ENCODE assay signal across 9 cellular contexts in genomic region chr1:205284420-205285144, GRCh38. TPM values are rescaled to one million over a fixed set of nuclear protein-coding genes. Genes with fewer than 3 reads are reported as not detected.
DNase-seq lines count a peak whose midpoint lies in the region; ATAC-seq and TF ChIP-seq lines count a peak whose summit lies in the region.
"Had no signal": no experiment of that assay in that cellular context is flagged by ENCODE, and none has a peak within 500 bp of the region (broad histone marks: within the 10 kb centered on the region; RNA-seq: fewer than 3 reads in every experiment).

No MANE protein-coding gene starts in this region.

- H3K79me2 ChIP-seq in DND-41 (ENCODE audit: insufficient read depth, low read length), result no peaks in the 10 kb centered on the region

- ATAC-seq in DND-41 (ENCODE audit: insufficient read depth, low read depth) (peak; percentile 80), left cardiac atrium (peak; percentile 91 to 96), psoas muscle (peak; percentile 99), upper lobe of right lung (peak; percentile 93), HG03571 (IDR thresholded peaks at IDR 0.05; ENCODE audit: unreplicated experiment) (no peak)

- H2AFZ ChIP-seq in DND-41 (ENCODE audit: low read depth, low read length), result no peak overlapping the region

- peaks cover 42% of the 10 kb centered on the region for H4K20me1 ChIP-seq in DND-41 (ENCODE audit: insufficient read depth, low read length)

- H3K4me1 ChIP-seq in DND-41 (ENCODE audit: insufficient read depth, low read length), result peaks cover 50% of the 10 kb centered on the region
- peaks cover 19% of the 10 kb centered on the region for H3K4me1 ChIP-seq in psoas muscle
- peaks cover 44% of the 10 kb centered on the region for H3K4me1 ChIP-seq in upper lobe of right lung

- WGBS in psoas muscle, 3 donors, result 75% methylated on average over 7 of the region's 7 CpGs

- DNase-seq in DND-41 (peak; percentile 92), NB4 (ENCODE audit: low read depth) (peak; percentile 99), T follicular helper cell (ENCODE audit: low read depth) (peak; percentile 88), amniotic stem cell (lab: John Stamatoyannopoulos, UW) (peak; percentile 77), left cardiac atrium (peak; percentile 87), psoas muscle (peak; percentile 91 to 95), upper lobe of right lung (peak; percentile 92)

- intact Hi-C loops in left cardiac atrium (cut with DNase I) (no loop called here), psoas muscle (cut with DNase I) (no loop called here), upper lobe of right lung (cut with DNase I) (no loop called here)

- H3K36me3 ChIP-seq in DND-41 (ENCODE audit: insufficient read depth, low read length) (no peaks in the 10 kb centered on the region), psoas muscle (ENCODE audit: insufficient read depth in 1 of 2, low read depth in 1 of 2) (no peaks in the 10 kb centered on the region), upper lobe of right lung (no peaks in the 10 kb centered on the region)

- TF ChIP-seq POLR2A in NB4 (IDR thresholded peaks at IDR 0.05; ENCODE audit: extremely low read depth, insufficient read length), result no peak

- H3K27ac ChIP-seq in DND-41 (ENCODE audit: low read length) (peak overlapping the region; percentile 6; the same call in 1 of the 2 replicates), psoas muscle (peak overlapping the region; percentile 72), upper lobe of right lung (peak overlapping the region; percentile 62)
- H3K27ac ChIP-seq: VCaP had no signal

- TF ChIP-seq CTCF in DND-41 (IDR thresholded peaks at IDR 0.05; ENCODE audit: borderline replicate concordance, extremely low read depth, low read length, poor library complexity, severe bottlenecking) (peak; percentile 13), NB4 (IDR thresholded peaks at IDR 0.05; ENCODE audit: low read depth, low read length) (no peak), psoas muscle (IDR thresholded peaks at IDR 0.05) (no peak), upper lobe of right lung (IDR thresholded peaks at IDR 0.05) (peak; percentile 15)

- H3K4me2 ChIP-seq in DND-41 (ENCODE audit: insufficient read depth, low read length), result peak overlapping the region; percentile 56

- H3K9me3 ChIP-seq in DND-41 (ENCODE audit: insufficient read depth, low read length, severe bottlenecking) (no peaks in the 10 kb centered on the region), psoas muscle (no peaks in the 10 kb centered on the region), upper lobe of right lung (no peaks in the 10 kb centered on the region)

- no peak overlapping the region for H3K9ac ChIP-seq in DND-41 (ENCODE audit: low read depth, low read length)

- H3K4me3 ChIP-seq in DND-41 (ENCODE audit: low read depth in 1 of 2, low read length in 2 of 2), result no peak overlapping the region
- no peak overlapping the region for H3K4me3 ChIP-seq in NB4 (ENCODE audit: low read depth, low read length)
- H3K4me3 ChIP-seq in psoas muscle, result no peak overlapping the region
- no peak overlapping the region for H3K4me3 ChIP-seq in upper lobe of right lung

- H3K27me3 ChIP-seq in DND-41 (ENCODE audit: insufficient read depth, low read length, poor library complexity), result no peaks in the 10 kb centered on the region
- no peaks in the 10 kb centered on the region for H3K27me3 ChIP-seq in psoas muscle (ENCODE audit: insufficient read depth in 3 of 3, low read length in 2 of 3)
- H3K27me3 ChIP-seq in upper lobe of right lung, result no peaks in the 10 kb centered on the region

RNA-seq across cellular contexts. Expression of gene NUAK2, which starts 37.0 kb away (rescaled TPM):
- 1 to 10 TPM; 1.2 to 1.4 TPM for total RNA-seq in left cardiac atrium
- total RNA-seq in psoas muscle, result 1 to 10 TPM in 3 of 4 donors, under 1 TPM in 1; 0.55 to 1.3 (median 1.2) TPM
- polyA plus RNA-seq in psoas muscle, result under 1 TPM; 0.20 to 0.48 (median 0.22) TPM
- total RNA-seq in upper lobe of right lung, result 8.8 TPM

RNA-seq across cellular contexts. Expression of gene TMCC2, which starts 56.8 kb away (rescaled TPM):
- total RNA-seq in left cardiac atrium, result 10 to 100 TPM in 1 of 2 donors, 1 to 10 TPM in 1; 7.3 to 11.9 TPM
- 10 to 100 TPM in 1 of 4 donors, 1 to 10 TPM in 3; 3.4 to 21.4 (median 6.9) TPM for total RNA-seq in psoas muscle
- polyA plus RNA-seq in psoas muscle, result 10 to 100 TPM in 1 of 3 donors, 1 to 10 TPM in 1, under 1 TPM in 1; 0.66 to 17.5 (median 4.3) TPM
- 4.8 TPM for total RNA-seq in upper lobe of right lung

Comparison
In these comparisons a context has a peak if more than half of its experiments do, and no peak if none do; other contexts are left out.
1. H3K27ac ChIP-seq: peak in every context shown above with its lines; median percentile 72 in psoas muscle; 62 in upper lobe of right lung; 6 in DND-41.
2. CTCF ChIP-seq: peak in DND-41 (single experiment) and upper lobe of right lung (single experiment); none in NB4 (single experiment) and psoas muscle (single experiment).
3. Peak in every context shown above with its lines, with median percentiles within 50 percentile points of each other: DNase-seq.